In the genomic region with DNA sequence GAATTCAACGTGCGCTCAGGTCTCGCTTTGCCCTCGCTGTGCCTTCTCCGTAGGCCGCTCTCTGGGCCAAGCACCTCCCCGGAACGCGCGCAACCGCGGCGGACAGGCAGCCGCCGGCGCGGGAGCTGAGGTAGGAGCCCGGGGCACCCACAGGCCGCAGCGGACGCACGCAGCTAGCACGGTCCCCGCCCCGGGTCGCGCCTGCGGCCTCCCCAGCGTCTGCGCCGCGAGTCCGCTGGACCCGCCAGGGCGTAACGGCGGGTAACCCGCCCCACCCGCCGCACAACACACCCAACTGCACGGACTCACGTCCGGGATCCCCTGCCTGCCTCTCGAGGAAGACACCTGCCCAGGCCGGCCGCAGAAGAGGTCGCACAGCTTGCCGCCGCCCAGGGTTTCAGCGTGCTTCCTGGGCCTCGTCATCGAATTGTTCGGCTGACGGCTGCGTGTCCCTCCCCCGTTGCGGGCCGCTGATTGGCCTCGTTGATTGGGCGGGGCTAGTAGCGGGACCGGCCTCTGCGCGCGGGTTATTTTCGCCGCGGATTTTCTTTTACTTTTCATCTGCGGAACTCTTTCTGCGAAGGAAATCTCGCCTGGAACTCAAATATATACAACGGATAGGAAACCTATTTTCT, we compare ENCODE assay signal across 1 cellular context.
TF ChIP-seq lines count a peak whose summit lies in the region.

A gene with protein sequence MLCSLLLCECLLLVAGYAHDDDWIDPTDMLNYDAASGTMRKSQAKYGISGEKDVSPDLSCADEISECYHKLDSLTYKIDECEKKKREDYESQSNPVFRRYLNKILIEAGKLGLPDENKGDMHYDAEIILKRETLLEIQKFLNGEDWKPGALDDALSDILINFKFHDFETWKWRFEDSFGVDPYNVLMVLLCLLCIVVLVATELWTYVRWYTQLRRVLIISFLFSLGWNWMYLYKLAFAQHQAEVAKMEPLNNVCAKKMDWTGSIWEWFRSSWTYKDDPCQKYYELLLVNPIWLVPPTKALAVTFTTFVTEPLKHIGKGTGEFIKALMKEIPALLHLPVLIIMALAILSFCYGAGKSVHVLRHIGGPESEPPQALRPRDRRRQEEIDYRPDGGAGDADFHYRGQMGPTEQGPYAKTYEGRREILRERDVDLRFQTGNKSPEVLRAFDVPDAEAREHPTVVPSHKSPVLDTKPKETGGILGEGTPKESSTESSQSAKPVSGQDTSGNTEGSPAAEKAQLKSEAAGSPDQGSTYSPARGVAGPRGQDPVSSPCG (minus strand): TSS at position 433 of the 635 bp plus-strand sequence. CDS start 13,047 bp downstream, outside the sequence.

TF ChIP-seq in K562, 482 proteins besides CTCF, POLR2A, EP300 and RAD21 (continued from another document and continues in another):
- TF ChIP-seq, protein P1, sequence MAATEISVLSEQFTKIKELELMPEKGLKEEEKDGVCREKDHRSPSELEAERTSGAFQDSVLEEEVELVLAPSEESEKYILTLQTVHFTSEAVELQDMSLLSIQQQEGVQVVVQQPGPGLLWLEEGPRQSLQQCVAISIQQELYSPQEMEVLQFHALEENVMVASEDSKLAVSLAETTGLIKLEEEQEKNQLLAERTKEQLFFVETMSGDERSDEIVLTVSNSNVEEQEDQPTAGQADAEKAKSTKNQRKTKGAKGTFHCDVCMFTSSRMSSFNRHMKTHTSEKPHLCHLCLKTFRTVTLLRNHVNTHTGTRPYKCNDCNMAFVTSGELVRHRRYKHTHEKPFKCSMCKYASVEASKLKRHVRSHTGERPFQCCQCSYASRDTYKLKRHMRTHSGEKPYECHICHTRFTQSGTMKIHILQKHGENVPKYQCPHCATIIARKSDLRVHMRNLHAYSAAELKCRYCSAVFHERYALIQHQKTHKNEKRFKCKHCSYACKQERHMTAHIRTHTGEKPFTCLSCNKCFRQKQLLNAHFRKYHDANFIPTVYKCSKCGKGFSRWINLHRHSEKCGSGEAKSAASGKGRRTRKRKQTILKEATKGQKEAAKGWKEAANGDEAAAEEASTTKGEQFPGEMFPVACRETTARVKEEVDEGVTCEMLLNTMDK (IDR thresholded peaks at IDR 0.05; ENCODE audit: borderline replicate concordance, insufficient read depth, low read depth, low read length, poor library complexity, severe bottlenecking): no peak
- no peak for TF ChIP-seq DDX20 (tag; IDR thresholded peaks at IDR 0.05; ENCODE audit: low read depth)
- TF ChIP-seq, protein P2, sequence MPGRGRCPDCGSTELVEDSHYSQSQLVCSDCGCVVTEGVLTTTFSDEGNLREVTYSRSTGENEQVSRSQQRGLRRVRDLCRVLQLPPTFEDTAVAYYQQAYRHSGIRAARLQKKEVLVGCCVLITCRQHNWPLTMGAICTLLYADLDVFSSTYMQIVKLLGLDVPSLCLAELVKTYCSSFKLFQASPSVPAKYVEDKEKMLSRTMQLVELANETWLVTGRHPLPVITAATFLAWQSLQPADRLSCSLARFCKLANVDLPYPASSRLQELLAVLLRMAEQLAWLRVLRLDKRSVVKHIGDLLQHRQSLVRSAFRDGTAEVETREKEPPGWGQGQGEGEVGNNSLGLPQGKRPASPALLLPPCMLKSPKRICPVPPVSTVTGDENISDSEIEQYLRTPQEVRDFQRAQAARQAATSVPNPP (IDR thresholded peaks at IDR 0.05; ENCODE audit: borderline replicate concordance, insufficient read depth, insufficient read length): no peak
- TF ChIP-seq FOXA1 (IDR thresholded peaks at IDR 0.05; ENCODE audit: borderline replicate concordance): no peak
- TF ChIP-seq ZNF444 (CRISPR knock-in tag; IDR thresholded peaks at IDR 0.05): no peak
- TF ChIP-seq ARID2 (IDR thresholded peaks at IDR 0.05): no peak
- no peak for TF ChIP-seq CSDE1 (IDR thresholded peaks at IDR 0.05)
- TF ChIP-seq, protein P3, sequence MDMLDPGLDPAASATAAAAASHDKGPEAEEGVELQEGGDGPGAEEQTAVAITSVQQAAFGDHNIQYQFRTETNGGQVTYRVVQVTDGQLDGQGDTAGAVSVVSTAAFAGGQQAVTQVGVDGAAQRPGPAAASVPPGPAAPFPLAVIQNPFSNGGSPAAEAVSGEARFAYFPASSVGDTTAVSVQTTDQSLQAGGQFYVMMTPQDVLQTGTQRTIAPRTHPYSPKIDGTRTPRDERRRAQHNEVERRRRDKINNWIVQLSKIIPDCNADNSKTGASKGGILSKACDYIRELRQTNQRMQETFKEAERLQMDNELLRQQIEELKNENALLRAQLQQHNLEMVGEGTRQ (CRISPR knock-in tag; IDR thresholded peaks at IDR 0.05): no peak
- no peak for TF ChIP-seq ZNF77 (CRISPR knock-in tag; IDR thresholded peaks at IDR 0.05)
- no peak for TF ChIP-seq SMAD3 (CRISPR knock-in tag; conservative IDR thresholded peaks at IDR 0.05)
- no peak for TF ChIP-seq ZSCAN29 (IDR thresholded peaks at IDR 0.05)
- peak; percentile 66 for TF ChIP-seq FOSL1 (tag; conservative IDR thresholded peaks at IDR 0.05)
- TF ChIP-seq, protein P4, sequence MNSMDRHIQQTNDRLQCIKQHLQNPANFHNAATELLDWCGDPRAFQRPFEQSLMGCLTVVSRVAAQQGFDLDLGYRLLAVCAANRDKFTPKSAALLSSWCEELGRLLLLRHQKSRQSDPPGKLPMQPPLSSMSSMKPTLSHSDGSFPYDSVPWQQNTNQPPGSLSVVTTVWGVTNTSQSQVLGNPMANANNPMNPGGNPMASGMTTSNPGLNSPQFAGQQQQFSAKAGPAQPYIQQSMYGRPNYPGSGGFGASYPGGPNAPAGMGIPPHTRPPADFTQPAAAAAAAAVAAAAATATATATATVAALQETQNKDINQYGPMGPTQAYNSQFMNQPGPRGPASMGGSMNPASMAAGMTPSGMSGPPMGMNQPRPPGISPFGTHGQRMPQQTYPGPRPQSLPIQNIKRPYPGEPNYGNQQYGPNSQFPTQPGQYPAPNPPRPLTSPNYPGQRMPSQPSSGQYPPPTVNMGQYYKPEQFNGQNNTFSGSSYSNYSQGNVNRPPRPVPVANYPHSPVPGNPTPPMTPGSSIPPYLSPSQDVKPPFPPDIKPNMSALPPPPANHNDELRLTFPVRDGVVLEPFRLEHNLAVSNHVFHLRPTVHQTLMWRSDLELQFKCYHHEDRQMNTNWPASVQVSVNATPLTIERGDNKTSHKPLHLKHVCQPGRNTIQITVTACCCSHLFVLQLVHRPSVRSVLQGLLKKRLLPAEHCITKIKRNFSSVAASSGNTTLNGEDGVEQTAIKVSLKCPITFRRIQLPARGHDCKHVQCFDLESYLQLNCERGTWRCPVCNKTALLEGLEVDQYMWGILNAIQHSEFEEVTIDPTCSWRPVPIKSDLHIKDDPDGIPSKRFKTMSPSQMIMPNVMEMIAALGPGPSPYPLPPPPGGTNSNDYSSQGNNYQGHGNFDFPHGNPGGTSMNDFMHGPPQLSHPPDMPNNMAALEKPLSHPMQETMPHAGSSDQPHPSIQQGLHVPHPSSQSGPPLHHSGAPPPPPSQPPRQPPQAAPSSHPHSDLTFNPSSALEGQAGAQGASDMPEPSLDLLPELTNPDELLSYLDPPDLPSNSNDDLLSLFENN (IDR thresholded peaks at IDR 0.05; ENCODE audit: low read depth in 2 of 2, low read length in 2 of 2): no peak
- peak; percentile 28; the same call in 1 of the 2 replicates for TF ChIP-seq NFIC (IDR thresholded peaks at IDR 0.05)
- TF ChIP-seq, protein P5, sequence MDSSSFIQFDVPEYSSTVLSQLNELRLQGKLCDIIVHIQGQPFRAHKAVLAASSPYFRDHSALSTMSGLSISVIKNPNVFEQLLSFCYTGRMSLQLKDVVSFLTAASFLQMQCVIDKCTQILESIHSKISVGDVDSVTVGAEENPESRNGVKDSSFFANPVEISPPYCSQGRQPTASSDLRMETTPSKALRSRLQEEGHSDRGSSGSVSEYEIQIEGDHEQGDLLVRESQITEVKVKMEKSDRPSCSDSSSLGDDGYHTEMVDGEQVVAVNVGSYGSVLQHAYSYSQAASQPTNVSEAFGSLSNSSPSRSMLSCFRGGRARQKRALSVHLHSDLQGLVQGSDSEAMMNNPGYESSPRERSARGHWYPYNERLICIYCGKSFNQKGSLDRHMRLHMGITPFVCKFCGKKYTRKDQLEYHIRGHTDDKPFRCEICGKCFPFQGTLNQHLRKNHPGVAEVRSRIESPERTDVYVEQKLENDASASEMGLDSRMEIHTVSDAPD (CRISPR knock-in tag; IDR thresholded peaks at IDR 0.05): no peak
- 0 out of 2 replicates have a peak, but pooled peaks have one; percentile 57 for TF ChIP-seq ERF (CRISPR knock-in tag; IDR thresholded peaks at IDR 0.05)
- no peak for TF ChIP-seq SNRNP70 (optimal IDR thresholded peaks at IDR 0.05; ENCODE audit: low read depth, low read length)
- 0 out of 2 replicates have a peak, but pooled peaks have one; percentile 7 for TF ChIP-seq SMC3 (conservative IDR thresholded peaks at IDR 0.05; ENCODE audit: insufficient read depth, low read depth, low read length)
- TF ChIP-seq ZNF695 (CRISPR knock-in tag; IDR thresholded peaks at IDR 0.05): no peak
- TF ChIP-seq, protein P6, sequence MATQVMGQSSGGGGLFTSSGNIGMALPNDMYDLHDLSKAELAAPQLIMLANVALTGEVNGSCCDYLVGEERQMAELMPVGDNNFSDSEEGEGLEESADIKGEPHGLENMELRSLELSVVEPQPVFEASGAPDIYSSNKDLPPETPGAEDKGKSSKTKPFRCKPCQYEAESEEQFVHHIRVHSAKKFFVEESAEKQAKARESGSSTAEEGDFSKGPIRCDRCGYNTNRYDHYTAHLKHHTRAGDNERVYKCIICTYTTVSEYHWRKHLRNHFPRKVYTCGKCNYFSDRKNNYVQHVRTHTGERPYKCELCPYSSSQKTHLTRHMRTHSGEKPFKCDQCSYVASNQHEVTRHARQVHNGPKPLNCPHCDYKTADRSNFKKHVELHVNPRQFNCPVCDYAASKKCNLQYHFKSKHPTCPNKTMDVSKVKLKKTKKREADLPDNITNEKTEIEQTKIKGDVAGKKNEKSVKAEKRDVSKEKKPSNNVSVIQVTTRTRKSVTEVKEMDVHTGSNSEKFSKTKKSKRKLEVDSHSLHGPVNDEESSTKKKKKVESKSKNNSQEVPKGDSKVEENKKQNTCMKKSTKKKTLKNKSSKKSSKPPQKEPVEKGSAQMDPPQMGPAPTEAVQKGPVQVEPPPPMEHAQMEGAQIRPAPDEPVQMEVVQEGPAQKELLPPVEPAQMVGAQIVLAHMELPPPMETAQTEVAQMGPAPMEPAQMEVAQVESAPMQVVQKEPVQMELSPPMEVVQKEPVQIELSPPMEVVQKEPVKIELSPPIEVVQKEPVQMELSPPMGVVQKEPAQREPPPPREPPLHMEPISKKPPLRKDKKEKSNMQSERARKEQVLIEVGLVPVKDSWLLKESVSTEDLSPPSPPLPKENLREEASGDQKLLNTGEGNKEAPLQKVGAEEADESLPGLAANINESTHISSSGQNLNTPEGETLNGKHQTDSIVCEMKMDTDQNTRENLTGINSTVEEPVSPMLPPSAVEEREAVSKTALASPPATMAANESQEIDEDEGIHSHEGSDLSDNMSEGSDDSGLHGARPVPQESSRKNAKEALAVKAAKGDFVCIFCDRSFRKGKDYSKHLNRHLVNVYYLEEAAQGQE (CRISPR knock-in tag; IDR thresholded peaks at IDR 0.05; ENCODE audit: low read depth): peak; percentile 45; the same call in 1 of the 2 replicates
- no peak; the same call in 1 of the 2 replicates for TF ChIP-seq RBM34 (IDR thresholded peaks at IDR 0.05; ENCODE audit: borderline replicate concordance, insufficient read depth, low read length)
- TF ChIP-seq BCL6 (CRISPR knock-in tag; IDR thresholded peaks at IDR 0.05): no peak
- no peak for TF ChIP-seq DNMT1 (IDR thresholded peaks at IDR 0.05)
- peak; percentile 95 for TF ChIP-seq SUPT5H (IDR thresholded peaks at IDR 0.05)
- 0 out of 2 replicates have a peak, but pooled peaks have one; percentile 31 for TF ChIP-seq CBFB (CRISPR knock-in tag; IDR thresholded peaks at IDR 0.05)
- TF ChIP-seq, protein P7, sequence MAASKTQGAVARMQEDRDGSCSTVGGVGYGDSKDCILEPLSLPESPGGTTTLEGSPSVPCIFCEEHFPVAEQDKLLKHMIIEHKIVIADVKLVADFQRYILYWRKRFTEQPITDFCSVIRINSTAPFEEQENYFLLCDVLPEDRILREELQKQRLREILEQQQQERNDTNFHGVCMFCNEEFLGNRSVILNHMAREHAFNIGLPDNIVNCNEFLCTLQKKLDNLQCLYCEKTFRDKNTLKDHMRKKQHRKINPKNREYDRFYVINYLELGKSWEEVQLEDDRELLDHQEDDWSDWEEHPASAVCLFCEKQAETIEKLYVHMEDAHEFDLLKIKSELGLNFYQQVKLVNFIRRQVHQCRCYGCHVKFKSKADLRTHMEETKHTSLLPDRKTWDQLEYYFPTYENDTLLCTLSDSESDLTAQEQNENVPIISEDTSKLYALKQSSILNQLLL (CRISPR knock-in tag; IDR thresholded peaks at IDR 0.05; ENCODE audit: borderline replicate concordance): no peak
- TF ChIP-seq EHMT2 (IDR thresholded peaks at IDR 0.05): no peak
- TF ChIP-seq RFX1 (IDR thresholded peaks at IDR 0.05): no peak
- no peak for TF ChIP-seq ZNF780A (CRISPR knock-in tag; IDR thresholded peaks at IDR 0.05)
- TF ChIP-seq HEY1 (CRISPR knock-in tag; IDR thresholded peaks at IDR 0.05; ENCODE audit: borderline replicate concordance): no peak
- TF ChIP-seq HDAC2 (IDR thresholded peaks at IDR 0.05): no peak
- TF ChIP-seq MECOM (CRISPR knock-in tag; IDR thresholded peaks at IDR 0.05): no peak
- no peak for TF ChIP-seq MCM7 (IDR thresholded peaks at IDR 0.05)
- no peak for TF ChIP-seq MEF2D (tag; conservative IDR thresholded peaks at IDR 0.05; ENCODE audit: low read depth)
- TF ChIP-seq, protein P8, sequence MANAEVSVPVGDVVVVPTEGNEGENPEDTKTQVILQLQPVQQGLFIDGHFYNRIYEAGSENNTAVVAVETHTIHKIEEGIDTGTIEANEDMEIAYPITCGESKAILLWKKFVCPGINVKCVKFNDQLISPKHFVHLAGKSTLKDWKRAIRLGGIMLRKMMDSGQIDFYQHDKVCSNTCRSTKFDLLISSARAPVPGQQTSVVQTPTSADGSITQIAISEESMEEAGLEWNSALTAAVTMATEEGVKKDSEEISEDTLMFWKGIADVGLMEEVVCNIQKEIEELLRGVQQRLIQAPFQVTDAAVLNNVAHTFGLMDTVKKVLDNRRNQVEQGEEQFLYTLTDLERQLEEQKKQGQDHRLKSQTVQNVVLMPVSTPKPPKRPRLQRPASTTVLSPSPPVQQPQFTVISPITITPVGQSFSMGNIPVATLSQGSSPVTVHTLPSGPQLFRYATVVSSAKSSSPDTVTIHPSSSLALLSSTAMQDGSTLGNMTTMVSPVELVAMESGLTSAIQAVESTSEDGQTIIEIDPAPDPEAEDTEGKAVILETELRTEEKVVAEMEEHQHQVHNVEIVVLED (CRISPR knock-in tag; IDR thresholded peaks at IDR 0.05): peak; percentile 79
- TF ChIP-seq MCM2 (IDR thresholded peaks at IDR 0.05; ENCODE audit: low read depth): no peak
- peak; percentile 80; the same call in 1 of the 2 replicates for TF ChIP-seq PML (IDR thresholded peaks at IDR 0.05; ENCODE audit: low read length)
- TF ChIP-seq, protein P9, sequence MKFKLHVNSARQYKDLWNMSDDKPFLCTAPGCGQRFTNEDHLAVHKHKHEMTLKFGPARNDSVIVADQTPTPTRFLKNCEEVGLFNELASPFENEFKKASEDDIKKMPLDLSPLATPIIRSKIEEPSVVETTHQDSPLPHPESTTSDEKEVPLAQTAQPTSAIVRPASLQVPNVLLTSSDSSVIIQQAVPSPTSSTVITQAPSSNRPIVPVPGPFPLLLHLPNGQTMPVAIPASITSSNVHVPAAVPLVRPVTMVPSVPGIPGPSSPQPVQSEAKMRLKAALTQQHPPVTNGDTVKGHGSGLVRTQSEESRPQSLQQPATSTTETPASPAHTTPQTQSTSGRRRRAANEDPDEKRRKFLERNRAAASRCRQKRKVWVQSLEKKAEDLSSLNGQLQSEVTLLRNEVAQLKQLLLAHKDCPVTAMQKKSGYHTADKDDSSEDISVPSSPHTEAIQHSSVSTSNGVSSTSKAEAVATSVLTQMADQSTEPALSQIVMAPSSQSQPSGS (CRISPR knock-in tag; IDR thresholded peaks at IDR 0.05): peak; percentile 81; the same call in 1 of the 2 replicates
- TF ChIP-seq DACH1 (IDR thresholded peaks at IDR 0.05; ENCODE audit: partially characterized antibody): no peak
- TF ChIP-seq BDP1 (IDR thresholded peaks at IDR 0.05; ENCODE audit: insufficient read depth, insufficient read length): no peak
